9 cellular contexts compared by ENCODE assay signal in the genomic region with DNA sequence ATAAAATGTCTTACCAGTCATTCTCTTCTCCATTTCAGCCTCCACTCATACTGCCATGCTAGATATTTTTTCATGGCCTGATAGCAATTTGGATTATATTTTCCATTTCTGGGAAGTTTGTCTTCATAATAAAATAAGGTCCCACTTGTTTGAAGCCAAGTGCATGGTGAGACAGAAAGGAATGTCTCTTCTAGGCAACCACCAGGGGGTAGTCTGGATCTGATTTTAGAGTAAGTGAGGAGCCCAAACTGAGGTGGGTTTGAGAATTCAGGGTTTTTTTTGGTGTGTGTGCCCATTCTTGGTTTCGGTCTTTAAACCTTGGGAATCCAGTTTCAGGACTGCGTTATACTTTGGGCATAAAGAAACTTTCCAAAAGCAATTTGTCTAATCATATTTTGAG.
DNase-seq lines count a peak whose midpoint lies in the region; ATAC-seq and TF ChIP-seq lines count a peak whose summit lies in the region.
"Had no signal": no experiment of that assay in that cellular context is flagged by ENCODE, and none has a peak within 500 bp of the region (broad histone marks: within the 10 kb centered on the region; RNA-seq: fewer than 3 reads in every experiment).

No MANE protein-coding gene starts in this region.

- H3K36me3 Mint-ChIP-seq in type B pancreatic cell = no peaks in the 10 kb centered on the region

- H3K27ac Mint-ChIP-seq in type B pancreatic cell = no peak overlapping the region

- no peak overlapping the region for H3K9ac ChIP-seq in NT2/D1 (ENCODE audit: insufficient read length, low read depth)

- no peaks in the 10 kb centered on the region for H3K4me1 ChIP-seq in NT2/D1 (ENCODE audit: insufficient read depth, insufficient read length)

- no peak overlapping the region for H3K4me3 ChIP-seq in NT2/D1 (ENCODE audit: insufficient read length, low read depth)
- H3K4me3 ChIP-seq: cardiac muscle cell had no signal

- H3K9me3 Mint-ChIP-seq in type B pancreatic cell = no peaks in the 10 kb centered on the region

- no peaks in the 10 kb centered on the region for H3K36me3 ChIP-seq in NT2/D1 (ENCODE audit: insufficient read depth, insufficient read length, low read length)
- H3K36me3 ChIP-seq: cardiac muscle cell had no signal

- TF ChIP-seq CTCF in type B pancreatic cell (conservative IDR thresholded peaks at IDR 0.05) = peak; percentile 79

- no peaks in the 10 kb centered on the region for H3K9me3 ChIP-seq in NT2/D1 (ENCODE audit: insufficient read depth, low read length)

- H3K27me3 ChIP-seq in NT2/D1 (ENCODE audit: insufficient read depth, insufficient read length) = no peaks in the 10 kb centered on the region
- H3K27me3 ChIP-seq: cardiac muscle cell had no signal

- peak; percentile 34 for DNase-seq in ELF-1 (ENCODE audit: low read depth, low spot score)
- peak; percentile 77 for DNase-seq in NT2/D1 (ENCODE audit: low read depth, low spot score)
- peak; percentile 18 for DNase-seq in foreskin melanocyte
- no peak for DNase-seq in type B pancreatic cell (ENCODE audit: extremely low spot score, unreplicated experiment)
- DNase-seq in activated effector memory CD4-positive, alpha-beta T cell treated with anti-CD3 and anti-CD28 coated beads, Interleukin-2, amount 50 U/mL, for 16 hours = no peak

- peak; percentile 57 for ATAC-seq in HG03159 (IDR thresholded peaks at IDR 0.05; ENCODE audit: unreplicated experiment)
- ATAC-seq in GM19328 (IDR thresholded peaks at IDR 0.05; ENCODE audit: unreplicated experiment) = no peak
- no peak for ATAC-seq in GM18517 (IDR thresholded peaks at IDR 0.05; ENCODE audit: unreplicated experiment)

- H3K27me3 Mint-ChIP-seq in type B pancreatic cell = peaks cover 6% of the 10 kb centered on the region

- H3K4me3 Mint-ChIP-seq in type B pancreatic cell = no peak overlapping the region

- no peaks in the 10 kb centered on the region for H3K4me1 Mint-ChIP-seq in type B pancreatic cell (ENCODE audit: unreplicated experiment)

Comparison
In these comparisons a context has a peak if more than half of its experiments do, and no peak if none do; other contexts are left out.
1. DNase-seq: peak in ELF-1 (single experiment), NT2/D1 (single experiment) and foreskin melanocyte (single experiment); none in type B pancreatic cell (single experiment) and activated effector memory CD4-positive, alpha-beta T cell treated with anti-CD3 and anti-CD28 coated beads, Interleukin-2, amount 50 U/mL, for 16 hours (single experiment).